Comparison of ENCODE assay signal across 8 cellular contexts in genomic region chr11:76860539-76861475, GRCh38. TPM values are rescaled to one million over a fixed set of nuclear protein-coding genes. Genes with fewer than 3 reads are reported as not detected.
A peak's percentile ranks its signal among the peaks of the same experiment; 100 is the strongest.
DNase-seq lines count a peak whose midpoint lies in the region; ATAC-seq and TF ChIP-seq lines count a peak whose summit lies in the region.

Gene ACER3, plus strand, starts transcription at chr11:76860918. Its CDS starts 59 bp downstream, at chr11:76860977.

- peak; percentile 88 for ATAC-seq in GM21447 (IDR thresholded peaks at IDR 0.05; ENCODE audit: unreplicated experiment)

- peak; percentile 85 for DNase-seq in DMS153 (lab: John Stamatoyannopoulos, UW)
- peak; percentile 100 for DNase-seq in OCI-M1 (lab: John Stamatoyannopoulos, UW)
- DNase-seq in activated T-cell treated with anti-CD3 and anti-CD28 coated beads for 24 hours (ENCODE audit: low read depth), result peak; percentile 78
- no peak for DNase-seq in epithelial cell of proximal tubule (ENCODE audit: low read depth)
- peak; percentile 50 to 62 for DNase-seq in stimulated activated CD8-positive, alpha-beta memory T cell treated with anti-CD3 and anti-CD28 coated beads, Interleukin-7, amount 100 ng/mL, for 1 hour (ENCODE audit: low read depth in 2 of 2)

- peak within 1 kb of the TSS; percentile 86 for H3K4me3 ChIP-seq in HUES6 (ENCODE audit: low read depth, low read length)
- H3K4me3 ChIP-seq in epithelial cell of proximal tubule (ENCODE audit: low read depth, low read length), result peak within 1 kb of the TSS; percentile 88
- peak within 1 kb of the TSS; percentile 51 for H3K4me3 ChIP-seq in mucosa of stomach (ENCODE audit: low read length)

- H3K4me1 ChIP-seq in HUES6 (ENCODE audit: control insufficient read depth, insufficient read depth, low read length) (peaks cover 17% of the 10 kb centered on the region), mucosa of stomach (ENCODE audit: control insufficient read depth, insufficient read depth, low read length) (peaks cover 10% of the 10 kb centered on the region)

- no peak for TF ChIP-seq CTCF in epithelial cell of proximal tubule (conservative IDR thresholded peaks at IDR 0.05; ENCODE audit: low read depth, low read length)

- H3K9me3 ChIP-seq in HUES6 (ENCODE audit: control insufficient read depth, insufficient read depth, low read depth, low read length) (no peaks in the 10 kb centered on the region), mucosa of stomach (ENCODE audit: control insufficient read depth, low read length) (no peaks in the 10 kb centered on the region)

- H3K9ac ChIP-seq in HUES6 (ENCODE audit: low read length) (peak within 1 kb of the TSS; percentile 85), mucosa of stomach (ENCODE audit: low read length) (peak within 1 kb of the TSS; percentile 81)

- H3K27ac ChIP-seq in HUES6 (ENCODE audit: low read depth, low read length), result no peak within 1 kb of the TSS

- no peaks in the 10 kb centered on the region; the same call in 1 of the 2 replicates for H3K27me3 ChIP-seq in HUES6 (ENCODE audit: control insufficient read depth, insufficient read depth, low read length)
- H3K27me3 ChIP-seq in mucosa of stomach (ENCODE audit: control insufficient read depth, insufficient read depth, low read length), result no peaks in the 10 kb centered on the region

- no peaks in the 10 kb centered on the region for H3K36me3 ChIP-seq in HUES6 (ENCODE audit: control insufficient read depth, insufficient read depth, low read length)
- H3K36me3 ChIP-seq in mucosa of stomach (ENCODE audit: control insufficient read depth, insufficient read depth, low read length), result no peaks in the 10 kb centered on the region

RNA-seq across cellular contexts. Expression of gene ACER3, which starts in this region (rescaled TPM):
- total RNA-seq in epithelial cell of proximal tubule, result 10.6 and 11.4 TPM in 2 replicates
